9 cellular contexts compared by ENCODE assay signal in the genomic region with DNA sequence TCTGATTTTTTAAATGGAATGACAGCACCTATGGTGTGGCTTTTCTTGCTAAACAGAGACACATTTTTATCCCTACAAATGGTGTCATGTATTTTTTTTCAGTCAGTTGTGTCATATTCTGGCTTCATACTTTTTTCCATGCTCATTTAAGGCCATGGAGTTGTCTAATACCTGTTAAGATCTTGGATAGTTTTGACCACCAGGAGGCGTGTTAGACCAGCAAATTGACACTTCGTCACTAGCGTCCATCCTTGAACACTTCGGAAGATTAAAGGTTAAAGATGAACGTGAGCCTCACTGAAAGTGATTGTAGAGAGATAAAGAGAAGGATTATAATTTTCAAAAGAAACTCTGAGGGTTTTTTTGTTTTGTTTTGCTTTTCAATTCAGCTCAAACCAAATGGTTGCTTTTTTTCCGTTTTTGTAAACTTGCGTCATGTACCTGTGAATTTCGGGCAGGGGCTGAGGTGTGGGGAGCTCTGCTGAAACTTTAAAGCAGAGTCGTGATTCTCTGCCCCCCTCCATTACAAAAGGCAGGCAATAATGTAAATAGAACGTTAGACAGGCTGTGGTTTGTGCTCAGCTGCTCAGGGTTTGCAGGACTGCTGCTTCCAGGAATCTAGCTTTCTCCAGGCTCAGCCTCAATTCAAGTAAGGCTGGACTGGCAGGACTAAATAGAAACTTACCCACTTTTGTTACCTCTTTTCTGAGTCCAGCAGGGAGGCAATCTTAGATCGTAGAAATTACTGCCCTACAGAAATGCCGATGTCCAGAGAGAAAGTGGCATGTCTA.
DNase-seq lines count a peak whose midpoint lies in the region; ATAC-seq and TF ChIP-seq lines count a peak whose summit lies in the region.
"Had no signal": no experiment of that assay in that cellular context is flagged by ENCODE, and none has a peak within 500 bp of the region (broad histone marks: within the 10 kb centered on the region; RNA-seq: fewer than 3 reads in every experiment).

No MANE protein-coding gene starts in this region.

- peaks cover 69% of the 10 kb centered on the region for H3K27me3 ChIP-seq in left ventricle myocardium inferior (ENCODE audit: low read depth)
- peaks cover 0 to 20% (median 0%) of the 10 kb centered on the region in 3 donors for H3K27me3 ChIP-seq in sigmoid colon

- H3K4me1 ChIP-seq in left ventricle myocardium inferior (no peaks in the 10 kb centered on the region), sigmoid colon (no peaks in the 10 kb centered on the region)

- peak; percentile 16 for DNase-seq in NK-92 treated with Interleukin-12 subunit alpha and Interleukin-12 subunit beta, amount 100 ng/mL, for 24 hours (lab: John Stamatoyannopoulos, UW)
- DNase-seq in NK-92 (lab: John Stamatoyannopoulos, UW; ENCODE audit: unreplicated experiment) (no peak), NCI-H460 (ENCODE audit: extremely low read depth, low read depth) (peak; percentile 67), left ventricle myocardium inferior (no peak), sigmoid colon (no peak)
- DNase-seq in activated CD8-positive, alpha-beta T cell treated with anti-CD3 and anti-CD28 coated beads, Interleukin-2, amount 10 ng/mL, durations not matched to agents 7 days and 5 days, result peak; percentile 62

- no peak overlapping the region for H3K4me3 Mint-ChIP-seq in activated CD8-positive, alpha-beta T cell treated with anti-CD3 and anti-CD28 coated beads, Interleukin-2, amount 10 ng/mL, durations not matched to agents 7 days and 5 days
- H3K4me3 Mint-ChIP-seq: CD4-positive, CD25-positive, alpha-beta regulatory T cell had no signal

- no peak overlapping the region for H3K27ac Mint-ChIP-seq in activated CD8-positive, alpha-beta T cell treated with anti-CD3 and anti-CD28 coated beads, Interleukin-2, amount 10 ng/mL, durations not matched to agents 7 days and 5 days
- H3K27ac Mint-ChIP-seq: CD4-positive, CD25-positive, alpha-beta regulatory T cell had no signal

- no peaks in the 10 kb centered on the region for H3K9me3 Mint-ChIP-seq in activated CD8-positive, alpha-beta T cell treated with anti-CD3 and anti-CD28 coated beads, Interleukin-2, amount 10 ng/mL, durations not matched to agents 7 days and 5 days (ENCODE audit: insufficient read depth)
- H3K9me3 Mint-ChIP-seq: CD4-positive, CD25-positive, alpha-beta regulatory T cell had no signal

- POLR2A ChIA-PET in activated CD8-positive, alpha-beta T cell treated with anti-CD3 and anti-CD28 coated beads, Interleukin-2, amount 10 ng/mL, durations not matched to agents 7 days and 5 days (lab: Charles Lee), result no interaction called here

- peaks cover 1% of the 10 kb centered on the region for H3K4me1 Mint-ChIP-seq in activated CD8-positive, alpha-beta T cell treated with anti-CD3 and anti-CD28 coated beads, Interleukin-2, amount 10 ng/mL, durations not matched to agents 7 days and 5 days (ENCODE audit: low read depth)

- peak; percentile 67 for ATAC-seq in HG03159 (IDR thresholded peaks at IDR 0.05; ENCODE audit: unreplicated experiment)
- ATAC-seq in activated CD8-positive, alpha-beta T cell treated with anti-CD3 and anti-CD28 coated beads, Interleukin-2, amount 10 ng/mL, durations not matched to agents 7 days and 5 days, result no peak
- ATAC-seq in HG02840 (IDR thresholded peaks at IDR 0.05; ENCODE audit: low FRiP score, unreplicated experiment), result no peak

- 28 to 34% methylated on average over 12 of the region's 12 CpGs for WGBS in sigmoid colon, 2 donors

- no peak for TF ChIP-seq EP300 in sigmoid colon (IDR thresholded peaks at IDR 0.05)

- CTCF ChIA-PET in activated CD8-positive, alpha-beta T cell treated with anti-CD3 and anti-CD28 coated beads, Interleukin-2, amount 10 ng/mL, durations not matched to agents 7 days and 5 days (lab: Charles Lee), result interaction anchor here (1.0 to 3.7 kb wide), 12 partner anchors 9 to 1001 kb away, joined by 3 to 28 read pairs (median 6); no protein-coding TSS in a partner anchor

- TF ChIP-seq POLR2A in sigmoid colon (IDR thresholded peaks at IDR 0.05), result no peak

- H3K9me3 ChIP-seq in left ventricle myocardium inferior (replicated peaks), result no peaks in the 10 kb centered on the region
- H3K9me3 ChIP-seq in sigmoid colon, result no peaks in the 10 kb centered on the region

- intact Hi-C loops in left ventricle myocardium inferior (cut with micrococcal nuclease) (loop anchor here (5.0 kb wide), 1 partner anchor 343 kb away; no protein-coding TSS in a partner anchor), sigmoid colon (cut with DNase I) (loop anchor here (2.0 kb wide), 1 partner anchor 344 kb away; no protein-coding TSS in a partner anchor)

- H3K27me3 Mint-ChIP-seq in activated CD8-positive, alpha-beta T cell treated with anti-CD3 and anti-CD28 coated beads, Interleukin-2, amount 10 ng/mL, durations not matched to agents 7 days and 5 days (ENCODE audit: low read depth), result peaks cover 2% of the 10 kb centered on the region
- H3K27me3 Mint-ChIP-seq: CD4-positive, CD25-positive, alpha-beta regulatory T cell had no signal

- TF ChIP-seq CTCF in left ventricle myocardium inferior (IDR thresholded peaks at IDR 0.05; ENCODE audit: borderline replicate concordance), result peak; percentile 78
- peak; percentile 31 to 75 (median 68) for TF ChIP-seq CTCF in sigmoid colon (IDR thresholded peaks at IDR 0.05)

- H3K4me3 ChIP-seq in left ventricle myocardium inferior (no peak overlapping the region), sigmoid colon (no peak overlapping the region)

- H3K27ac ChIP-seq in left ventricle myocardium inferior (replicated peaks) (no peak overlapping the region), sigmoid colon (no peak overlapping the region)

- no peaks in the 10 kb centered on the region for H3K36me3 Mint-ChIP-seq in activated CD8-positive, alpha-beta T cell treated with anti-CD3 and anti-CD28 coated beads, Interleukin-2, amount 10 ng/mL, durations not matched to agents 7 days and 5 days (ENCODE audit: low read depth)
- H3K36me3 Mint-ChIP-seq: CD4-positive, CD25-positive, alpha-beta regulatory T cell had no signal

- no peaks in the 10 kb centered on the region for H3K36me3 ChIP-seq in left ventricle myocardium inferior
- no peaks in the 10 kb centered on the region for H3K36me3 ChIP-seq in sigmoid colon

Comparison
In these comparisons a context has a peak if more than half of its experiments do, and no peak if none do; other contexts are left out.
1. DNase-seq: peak in NK-92 treated with Interleukin-12 subunit alpha and Interleukin-12 subunit beta, amount 100 ng/mL, for 24 hours (single experiment), NCI-H460 (single experiment) and activated CD8-positive, alpha-beta T cell treated with anti-CD3 and anti-CD28 coated beads, Interleukin-2, amount 10 ng/mL, durations not matched to agents 7 days and 5 days (single experiment); none in NK-92 (single experiment), left ventricle myocardium inferior (single experiment) and sigmoid colon (single experiment).